Comparison of ENCODE assay signal across 18 cellular contexts in genomic region chr7:469591-469961, GRCh38. TPM values are rescaled to one million over a fixed set of nuclear protein-coding genes. Genes with fewer than 3 reads are reported as not detected.
A peak's percentile ranks its signal among the peaks of the same experiment; 100 is the strongest.
DNase-seq lines count a peak whose midpoint lies in the region; ATAC-seq, FAIRE-seq and TF ChIP-seq lines count a peak whose summit lies in the region.
"Had no signal": no experiment of that assay in that cellular context is flagged by ENCODE, and none has a peak within 500 bp of the region (broad histone marks: within the 10 kb centered on the region; RNA-seq: fewer than 3 reads in every experiment).

No MANE protein-coding gene starts in this region.

- BruUV-seq in A673 (replicated peaks; lab: Mats Ljungman, UMichigan): no TSS peak

- ATAC-seq in GM18870 (IDR thresholded peaks at IDR 0.05; ENCODE audit: unreplicated experiment) (no peak), HG02763 (IDR thresholded peaks at IDR 0.05; ENCODE audit: unreplicated experiment) (no peak)
- ATAC-seq: GM12878, lower lobe of right lung had no signal

- no peak for FAIRE-seq in kidney (lab: Jason Lieb, UNC)
- FAIRE-seq: G401.6, GM12878 had no signal

- H3K4me1 ChIP-seq in A673 (ENCODE audit: insufficient read depth, low read length, poor library complexity, severe bottlenecking) (peaks cover 28% of the 10 kb centered on the region), kidney (ENCODE audit: control insufficient read depth in 1 of 2, insufficient read depth in 1 of 2, low read depth in 1 of 2, low read length in 2 of 2) (peaks cover 0 to 16% of the 10 kb centered on the region in 2 donors)

- H3K27ac ChIP-seq in A673 (ENCODE audit: low read depth, low read length, poor library complexity, severe bottlenecking) (peak overlapping the region; percentile 56), kidney (ENCODE audit: low read depth in 2 of 2, low read length in 2 of 2) (peak overlapping the region; percentile 48 to 58)
- H3K27ac ChIP-seq: brain microvascular endothelial cell, lower lobe of right lung, SJSA1 had no signal

- H3K9me3 ChIP-seq in A673 (ENCODE audit: low read depth, low read length, poor library complexity, severe bottlenecking) (no peaks in the 10 kb centered on the region), kidney (ENCODE audit: control insufficient read depth in 1 of 2, low read length in 2 of 2) (peaks cover 0 to 3% of the 10 kb centered on the region in 2 donors)
- H3K9me3 ChIP-seq: lower lobe of right lung, SJSA1 had no signal

- H3K4me3 ChIP-seq in A673 (ENCODE audit: low read depth, low read length, poor library complexity, severe bottlenecking) (no peak overlapping the region), H7 (ENCODE audit: insufficient read depth, low read depth, low read length) (no peak overlapping the region), kidney (ENCODE audit: low read length in 2 of 2) (no peak overlapping the region)
- H3K4me3 ChIP-seq: GM12878, lower lobe of right lung, SJSA1 had no signal

- no peak for DNase-seq in A673 (ENCODE audit: low spot score)
- peak; percentile 51 for DNase-seq in H7
- peak; percentile 51 for DNase-seq in kidney
- DNase-seq in posterior vena cava (ENCODE audit: low spot score): peak; percentile 48
- no peak for DNase-seq in cerebellum (ENCODE audit: low spot score)
- DNase-seq in NCI-H2029 treated with DMSO at 0.1 percent for 48 hours (lab: John Stamatoyannopoulos, UW): no peak
- DNase-seq: activated CD4-positive, alpha-beta T cell treated with anti-CD3 and anti-CD28 coated beads for 36 hours; brain microvascular endothelial cell; dermis blood vessel endothelial cell; lower lobe of right lung; NCI-H1930; NCI-H524 had no signal

- CTCF ChIA-PET in A673 (lab: Charles Lee): no interaction called here

- no peak for TF ChIP-seq CTCF in A673 (conservative IDR thresholded peaks at IDR 0.05; ENCODE audit: low read depth, low read length)
- TF ChIP-seq CTCF in kidney (IDR thresholded peaks at IDR 0.05; ENCODE audit: borderline replicate concordance, extremely low read depth, insufficient read depth): no peak

- H3K36me3 ChIP-seq in A673 (ENCODE audit: insufficient read depth, low read length, poor library complexity, severe bottlenecking) (no peaks in the 10 kb centered on the region), H7 (replicated peaks; ENCODE audit: control insufficient read depth, insufficient read depth, low read length) (no peaks in the 10 kb centered on the region), kidney (ENCODE audit: control insufficient read depth in 1 of 2, insufficient read depth in 2 of 2, low read length in 2 of 2) (no peaks in the 10 kb centered on the region)
- H3K36me3 ChIP-seq: brain microvascular endothelial cell, lower lobe of right lung, SJSA1 had no signal

- intact Hi-C loops in A673 (cut with micrococcal nuclease; ENCODE audit: unreplicated experiment): no loop called here
- intact Hi-C loops in kidney (cut with DNase I): no loop called here
- intact Hi-C loops in posterior vena cava (cut with DNase I): no loop called here

- POLR2A ChIA-PET in A673 (lab: Charles Lee; ENCODE audit: low non-redundant PET): no interaction called here

- H3K9ac ChIP-seq in kidney (ENCODE audit: low read length in 2 of 2): no peak overlapping the region

- H3K27me3 ChIP-seq in A673 (replicated peaks; ENCODE audit: insufficient read depth, low read depth, low read length, poor library complexity): no peaks in the 10 kb centered on the region
- H3K27me3 ChIP-seq in H7 (ENCODE audit: control insufficient read depth, insufficient read depth, low read length): no peaks in the 10 kb centered on the region
- H3K27me3 ChIP-seq: brain microvascular endothelial cell, SJSA1 had no signal

RNA-seq across cellular contexts. Expression of gene PDGFA, which starts 50.1 kb away (rescaled TPM):
- total RNA-seq in A673 (2021): 2.1 and 4.3 TPM in 2 replicates
- 149 and 202 TPM in 2 replicates for total RNA-seq in H7 (2014; rRNA removed; shearing (Covaris generic))
- total RNA-seq in kidney: 53.0 TPM
- 14.1 TPM for polyA plus RNA-seq in kidney (ENCODE audit: insufficient read depth, low read depth, low replicate concordance)
- total RNA-seq in posterior vena cava: 10 to 100 TPM; 54.1 to 63.1 TPM
- total RNA-seq in cerebellum: 14.5 TPM
- polyA plus RNA-seq: IgD-negative memory B cell had no signal

Comparison
In these comparisons a context has a peak if more than half of its experiments do, and no peak if none do; other contexts are left out.
1. DNase-seq: peak in H7 (single experiment), kidney (single experiment) and posterior vena cava (single experiment); none in A673 (single experiment), cerebellum (single experiment) and NCI-H2029 treated with DMSO at 0.1 percent for 48 hours (single experiment).